19 cellular contexts compared by ENCODE assay signal in genomic region chr14:96920023-96920422, GRCh38.
"Had no signal": no experiment of that assay in that cellular context is flagged by ENCODE, and none has a peak within 500 bp of the region (broad histone marks: within the 10 kb centered on the region; RNA-seq: fewer than 3 reads in every experiment).

No MANE protein-coding gene starts in this region.

- H3K4me1 Mint-ChIP-seq: activated CD4-positive, alpha-beta T cell treated with anti-CD3 and anti-CD28 coated beads for 36 hours; stimulated activated naive CD8-positive, alpha-beta T cell treated with anti-CD3 and anti-CD28 coated beads, Interleukin-15, amount 100 ng/mL, for 72 hours had no signal

- H3K27me3 Mint-ChIP-seq: activated CD4-positive, alpha-beta memory T cell treated with anti-CD3 and anti-CD28 coated beads for 36 hours; activated CD4-positive, alpha-beta T cell treated with anti-CD3 and anti-CD28 coated beads for 36 hours; stimulated activated naive CD8-positive, alpha-beta T cell treated with anti-CD3 and anti-CD28 coated beads, Interleukin-15, amount 100 ng/mL, for 72 hours had no signal

- H3K27ac Mint-ChIP-seq: activated CD4-positive, alpha-beta memory T cell treated with anti-CD3 and anti-CD28 coated beads for 36 hours; activated CD4-positive, alpha-beta T cell treated with anti-CD3 and anti-CD28 coated beads for 36 hours; activated naive CD4-positive, alpha-beta T cell treated with anti-CD3 and anti-CD28 coated beads, Interleukin-2, amount 50 U/mL, for 72 hours; nephron; stimulated activated naive CD8-positive, alpha-beta T cell treated with anti-CD3 and anti-CD28 coated beads, Interleukin-15, amount 100 ng/mL, for 72 hours had no signal

- H3K4me3 Mint-ChIP-seq: activated CD4-positive, alpha-beta memory T cell treated with anti-CD3 and anti-CD28 coated beads for 36 hours; activated CD4-positive, alpha-beta T cell treated with anti-CD3 and anti-CD28 coated beads for 36 hours; activated T-cell treated with anti-CD3 and anti-CD28 coated beads, Interleukin-2, amount 50 U/mL, for 4 hours; nephron; stimulated activated naive CD8-positive, alpha-beta T cell treated with anti-CD3 and anti-CD28 coated beads, Interleukin-15, amount 100 ng/mL, for 72 hours had no signal

- ATAC-seq: activated CD4-positive, alpha-beta T cell treated with anti-CD3 and anti-CD28 coated beads for 36 hours; activated naive CD4-positive, alpha-beta T cell treated with anti-CD3 and anti-CD28 coated beads, Interleukin-2, amount 50 U/mL, for 72 hours; activated T-cell treated with anti-CD3 and anti-CD28 coated beads, Interleukin-2, amount 50 U/mL, for 4 hours; body of pancreas; lower lobe of right lung; right cardiac atrium; stimulated activated naive CD8-positive, alpha-beta T cell treated with anti-CD3 and anti-CD28 coated beads, Interleukin-15, amount 100 ng/mL, for 72 hours had no signal

- DNase-seq: activated CD4-positive, alpha-beta memory T cell treated with anti-CD3 and anti-CD28 coated beads for 36 hours; activated CD4-positive, alpha-beta T cell treated with anti-CD3 and anti-CD28 coated beads for 36 hours; activated gamma-delta T cell; activated T-cell treated with anti-CD3 and anti-CD28 coated beads, Interleukin-2, amount 50 U/mL, for 4 hours; amniotic stem cell; body of pancreas; effector CD8-positive, alpha-beta T cell; left cardiac atrium; lower lobe of right lung; occipital lobe; right cardiac atrium; small intestine; stimulated activated naive CD8-positive, alpha-beta T cell treated with anti-CD3 and anti-CD28 coated beads, Interleukin-15, amount 100 ng/mL, for 72 hours; T-helper 1 cell; T1000; testis; upper lobe of left lung had no signal
